ENCODE assay signal across 1 cellular context in genomic region chr17:61047517-61047916, GRCh38.
TF ChIP-seq lines count a peak whose summit lies in the region.

No MANE protein-coding gene starts in this region.

TF ChIP-seq in SK-N-SH treated with all-trans-retinoic acid at 6 μM for 48 hours, 23 proteins besides CTCF, POLR2A, EP300 and RAD21 (continued from another document):
- TF ChIP-seq CSRNP3 (CRISPR knock-in tag; IDR thresholded peaks at IDR 0.05), result no peak
